Comparison of ENCODE assay signal across 22 cellular contexts in genomic region chr11:69084371-69084770, GRCh38. TPM values are rescaled to one million over a fixed set of nuclear protein-coding genes. Genes with fewer than 3 reads are reported as not detected.
A peak's percentile ranks its signal among the peaks of the same experiment; 100 is the strongest.
DNase-seq lines count a peak whose midpoint lies in the region; ATAC-seq and TF ChIP-seq lines count a peak whose summit lies in the region.
"Had no signal": no experiment of that assay in that cellular context is flagged by ENCODE, and none has a peak within 500 bp of the region (broad histone marks: within the 10 kb centered on the region; RNA-seq: fewer than 3 reads in every experiment).

No MANE protein-coding gene starts in this region.

- no peak overlapping the region for H3K9ac ChIP-seq in rectal smooth muscle tissue (ENCODE audit: low read length)
- H3K9ac ChIP-seq: BLaER1 treated with 17β-estradiol and CSF1 and Interleukin-3, amounts not matched to agents 10 nM and 100 nM had no signal

- POLR2A ChIA-PET in RWPE1 (lab: Yijun Ruan, JAX; ENCODE audit: low non-redundant PET) = no interaction called here

- CTCF ChIA-PET in RWPE1 (lab: Yijun Ruan, JAX) = no interaction called here

- H3K4me1 ChIP-seq in gastroesophageal sphincter (peaks cover 0 to 67% (median 22%) of the 10 kb centered on the region in 3 donors), rectal smooth muscle tissue (ENCODE audit: control insufficient read depth, insufficient read depth, low read length) (peaks cover 20% of the 10 kb centered on the region)
- H3K4me1 ChIP-seq: HAP-1 had no signal

- DNase-seq in RWPE1 (ENCODE audit: low spot score) (no peak), NCI-H1092 treated with DMSO at 0.1 percent for 48 hours (lab: John Stamatoyannopoulos, UW) (no peak), NCI-H1105 treated with DMSO at 0.1 percent for 48 hours (lab: John Stamatoyannopoulos, UW) (no peak)
- DNase-seq: 8988T; ACHN; AML-193; BE2C; CD4-positive, alpha-beta T cell; CD8-positive, alpha-beta memory T cell; DMS 273 treated with DMSO at 0.1 percent for 48 hours; DMS79; EL; GDM1; GOT3; HFFc6 had no signal

- ATAC-seq in gastroesophageal sphincter (no peak), GM18520 (IDR thresholded peaks at IDR 0.05; ENCODE audit: unreplicated experiment) (no peak)
- ATAC-seq: A549, GM12878 had no signal

- H3K4me3 ChIP-seq in gastroesophageal sphincter (no peak overlapping the region), rectal smooth muscle tissue (ENCODE audit: low read length) (no peak overlapping the region)
- H3K4me3 ChIP-seq: A549; BLaER1 treated with 17β-estradiol and CSF1 and Interleukin-3, amounts not matched to agents 10 nM and 100 nM; GM12878; HAP-1 had no signal

- no peaks in the 10 kb centered on the region for H3K9me3 ChIP-seq in gastroesophageal sphincter
- H3K9me3 ChIP-seq: A549; BE2C; BLaER1 treated with 17β-estradiol and CSF1 and Interleukin-3, amounts not matched to agents 10 nM and 100 nM; HAP-1 had no signal

- peak overlapping the region; percentile 31; the same call in 1 of the 2 replicates for H3K27ac ChIP-seq in RWPE1
- H3K27ac ChIP-seq in gastroesophageal sphincter = peak overlapping the region in 3 of 4 donors; percentile 85 to 90 (median 87)
- H3K27ac ChIP-seq in rectal smooth muscle tissue (ENCODE audit: low read depth, low read length) = peak overlapping the region; percentile 32
- H3K27ac ChIP-seq: A549; BLaER1 treated with 17β-estradiol and CSF1 and Interleukin-3, amounts not matched to agents 10 nM and 100 nM had no signal

- no peak for TF ChIP-seq POLR2A in gastroesophageal sphincter (IDR thresholded peaks at IDR 0.05)

- H3K27me3 ChIP-seq in gastroesophageal sphincter (no peaks in the 10 kb centered on the region), rectal smooth muscle tissue (ENCODE audit: control insufficient read depth, insufficient read depth, low read length) (no peaks in the 10 kb centered on the region)
- H3K27me3 ChIP-seq: BE2C; BLaER1 treated with 17β-estradiol and CSF1 and Interleukin-3, amounts not matched to agents 10 nM and 100 nM had no signal

- no peak for TF ChIP-seq EP300 in gastroesophageal sphincter (IDR thresholded peaks at IDR 0.05)

- 100% methylated on average over 1 of the region's 15 CpGs; no CpG with 5 or more reads in 1 of the 2 donors for WGBS in gastroesophageal sphincter (ENCODE audit: low coverage in 1 of 2), 2 donors

- TF ChIP-seq CTCF in RWPE1 (conservative IDR thresholded peaks at IDR 0.05; ENCODE audit: low read depth) (no peak), gastroesophageal sphincter (IDR thresholded peaks at IDR 0.05) (no peak)

- H3K36me3 ChIP-seq in gastroesophageal sphincter (peaks cover 0 to 84% of the 10 kb centered on the region in 2 donors), rectal smooth muscle tissue (ENCODE audit: control insufficient read depth, insufficient read depth, low read length) (peaks cover 17% of the 10 kb centered on the region)

RNA-seq across cellular contexts. Expression of gene TPCN2, which starts 35.6 kb away (rescaled TPM):
- 10 to 100 TPM; 16.8 to 33.8 (median 28.3) TPM for total RNA-seq in gastroesophageal sphincter

Comparison
In these comparisons a context has a peak if more than half of its experiments do, and no peak if none do; other contexts are left out.
1. H3K27ac ChIP-seq: peak in every context shown above with its lines; median percentile 87 in gastroesophageal sphincter; 32 in rectal smooth muscle tissue; 31 in RWPE1.